Comparison of ENCODE assay signal across 16 cellular contexts in the genomic region with DNA sequence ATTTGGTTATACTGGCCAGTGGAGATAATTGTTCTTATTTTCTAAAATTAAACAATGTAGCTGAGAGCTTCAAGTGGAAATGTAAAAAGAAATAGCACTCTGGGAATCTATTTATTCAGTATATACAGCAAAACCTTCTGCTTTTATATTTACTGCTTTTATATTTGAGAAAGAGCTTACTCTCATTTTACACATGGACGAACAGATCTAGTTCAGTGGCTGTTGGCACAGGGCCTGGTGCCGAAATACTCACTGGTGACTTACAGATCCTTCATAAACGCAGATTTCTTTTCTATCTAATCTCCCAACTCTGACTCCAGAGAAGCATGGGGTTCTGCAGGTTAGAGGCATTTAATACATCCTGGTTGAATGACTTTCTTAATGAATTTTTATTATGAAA.
"Had no signal": no experiment of that assay in that cellular context is flagged by ENCODE, and none has a peak within 500 bp of the region (broad histone marks: within the 10 kb centered on the region; RNA-seq: fewer than 3 reads in every experiment).

No MANE protein-coding gene starts in this region.

- H3K4me3 ChIP-seq: hepatocyte, lung, pancreas, stomach, tibial artery, uterus had no signal

- H3K27me3 ChIP-seq: hepatocyte, pancreas, stomach, tibial artery, uterus had no signal

- DNase-seq: activated CD4-positive, alpha-beta T cell treated with anti-CD3 and anti-CD28 coated beads, Interleukin-2, amount 10 ng/mL, durations not matched to agents 24 days and 14 days; activated naive CD4-positive, alpha-beta T cell; activated naive CD8-positive, alpha-beta T cell treated with anti-CD3 and anti-CD28 coated beads, Interleukin-2, amount 50 U/mL, for 24 hours; central memory CD4-positive, alpha-beta T cell; endodermal cell; erythroblast; left colon; midbrain; pancreas; stimulated activated CD4-positive, alpha-beta T cell treated with anti-CD3 and anti-CD28 coated beads, Interleukin-4, amount 100 ng/mL, for 4 hours; stomach; tibial artery; uterus had no signal

- H3K9me3 ChIP-seq: pancreas, stomach, tibial artery, uterus had no signal

- H3K4me1 ChIP-seq: uterus had no signal

- ATAC-seq: activated naive CD8-positive, alpha-beta T cell treated with anti-CD3 and anti-CD28 coated beads, Interleukin-2, amount 50 U/mL, for 24 hours; left colon; WTC11 had no signal

- H3K36me3 ChIP-seq: pancreas, stomach, tibial artery, uterus had no signal
